ENCODE assay signal across 8 cellular contexts in genomic region chr18:74082476-74083070, GRCh38.
DNase-seq lines count a peak whose midpoint lies in the region; ATAC-seq and TF ChIP-seq lines count a peak whose summit lies in the region.

No MANE protein-coding gene starts in this region.

- ATAC-seq in GM21423 (IDR thresholded peaks at IDR 0.05; ENCODE audit: unreplicated experiment), result peak; percentile 94

- no peaks in the 10 kb centered on the region for H3K79me2 ChIP-seq in DOHH2 (ENCODE audit: control insufficient read depth, low read length)

- WGBS in iPS DF 6.9 (ENCODE audit: insufficient coverage, insufficient read length), result no CpG with 5 or more reads among the region's 9 CpGs

- H3K36me3 ChIP-seq in DOHH2 (ENCODE audit: control insufficient read depth, low read length) (no peaks in the 10 kb centered on the region), iPS DF 6.9 (ENCODE audit: control insufficient read depth, insufficient read depth, low read length) (no peaks in the 10 kb centered on the region)

- H3K4me2 ChIP-seq in DOHH2 (ENCODE audit: low read length), result peak overlapping the region; percentile 28

- TF ChIP-seq CTCF in DOHH2 (IDR thresholded peaks at IDR 0.05; ENCODE audit: low read depth, low read length, poor library complexity, severe bottlenecking), result peak; percentile 65

- H4K20me1 ChIP-seq in DOHH2 (ENCODE audit: control insufficient read depth, insufficient read depth, low read depth, low read length), result no peaks in the 10 kb centered on the region

- H3K27me3 ChIP-seq in DOHH2 (ENCODE audit: control insufficient read depth, low read length) (no peaks in the 10 kb centered on the region; the same call in 1 of the 2 replicates), iPS DF 6.9 (ENCODE audit: control insufficient read depth, insufficient read depth, low read length) (no peaks in the 10 kb centered on the region)

- H3K4me1 ChIP-seq in DOHH2 (ENCODE audit: control insufficient read depth, low read length) (peaks cover 13% of the 10 kb centered on the region), iPS DF 6.9 (ENCODE audit: control insufficient read depth, insufficient read depth, low read length) (no peaks in the 10 kb centered on the region)

- no peaks in the 10 kb centered on the region for H3K9me3 ChIP-seq in DOHH2 (ENCODE audit: control insufficient read depth, insufficient read depth, low read length)
- no peaks in the 10 kb centered on the region for H3K9me3 ChIP-seq in iPS DF 6.9 (ENCODE audit: control insufficient read depth, insufficient read depth, low read length)

- no peaks in the 10 kb centered on the region for H3F3A ChIP-seq in DOHH2 (ENCODE audit: control insufficient read depth, insufficient read depth)

- DNase-seq in HUDEP-2 (lab: John Stamatoyannopoulos, UW; ENCODE audit: unreplicated experiment in 76 of 76) (peak in 67 of 76 experiments; percentile 4 to 82 (median 51)), SW480 (ENCODE audit: low spot score) (peak; percentile 56), amniotic epithelial cell (ENCODE audit: low read depth) (peak; percentile 7), iPS DF 6.9 (ENCODE audit: low read depth, low spot score) (peak; percentile 33), NCI-H1048 (lab: John Stamatoyannopoulos, UW) (no peak)
- peak in 2 of 3 donors; percentile 26 to 42 for DNase-seq in stimulated activated CD4-positive, alpha-beta T cell treated with anti-CD3 and anti-CD28 coated beads, TNF-alpha, amount 100 ng/mL, for 1 hour (ENCODE audit: low read depth in 3 of 3, low spot score in 1 of 3)

- peak overlapping the region; percentile 11; the same call in 1 of the 2 replicates for H3K4me3 ChIP-seq in DOHH2 (ENCODE audit: low read length)
- H3K4me3 ChIP-seq in iPS DF 6.9 (ENCODE audit: low read length), result no peak overlapping the region

- H3K27ac ChIP-seq in DOHH2 (ENCODE audit: low read depth, low read length) (no peak overlapping the region), iPS DF 6.9 (ENCODE audit: low read length) (no peak overlapping the region)

- no peaks in the 10 kb centered on the region for H3K9me2 ChIP-seq in DOHH2 (replicated peaks; ENCODE audit: control insufficient read depth, low read length)
